ENCODE assay signal across 31 cellular contexts in genomic region chr7:123598657-123599056, GRCh38. TPM values are rescaled to one million over a fixed set of nuclear protein-coding genes. Genes with fewer than 3 reads are reported as not detected.
"Had no signal": no experiment of that assay in that cellular context is flagged by ENCODE, and none has a peak within 500 bp of the region (broad histone marks: within the 10 kb centered on the region; RNA-seq: fewer than 3 reads in every experiment).

No MANE protein-coding gene starts in this region.

- H3K4me1 ChIP-seq: tibial artery had no signal

- ATAC-seq: activated CD4-positive, alpha-beta T cell treated with anti-CD3 and anti-CD28 coated beads for 36 hours; activated naive CD4-positive, alpha-beta T cell treated with anti-CD3 and anti-CD28 coated beads, Interleukin-2, amount 50 U/mL, for 72 hours; activated T-helper 17 cell treated with anti-CD3 and anti-CD28 coated beads, Interleukin-2, amount 50 U/mL, for 72 hours; left colon; naive thymus-derived CD8-positive, alpha-beta T cell; stimulated activated effector memory CD8-positive, alpha-beta T cell treated with anti-CD3 and anti-CD28 coated beads, Interleukin-12 subunit alpha, Interleukin-12 subunit beta, amount 100 ng/mL, for 72 hours; stimulated activated naive CD8-positive, alpha-beta T cell treated with anti-CD3 and anti-CD28 coated beads, Interleukin-15, amount 100 ng/mL, for 72 hours had no signal

- H3K27ac ChIP-seq: neural progenitor cell, skin epidermis, tibial artery had no signal

- H2AFZ ChIP-seq: neural progenitor cell had no signal

- H3K27me3 ChIP-seq: neural progenitor cell, tibial artery had no signal

- DNase-seq: activated B cell treated with CpG ODN at 0.5 μM for 24 hours; activated CD4-positive, alpha-beta T cell treated with anti-CD3 and anti-CD28 coated beads for 36 hours; activated CD4-positive, alpha-beta T cell treated with anti-CD3 and anti-CD28 coated beads, Interleukin-2, amount 50 U/mL, for 4 hours; activated CD8-positive, alpha-beta memory T cell treated with anti-CD3 and anti-CD28 coated beads for 24 hours; activated CD8-positive, alpha-beta memory T cell treated with anti-CD3 and anti-CD28 coated beads, Interleukin-2, amount 50 U/mL, for 4 hours; activated T-cell treated with anti-CD3 and anti-CD28 coated beads, Interleukin-2, amount 50 U/mL, for 24 hours; aorta; caudate nucleus; dermis blood vessel endothelial cell; effector CD8-positive, alpha-beta T cell; foreskin melanocyte; islet precursor cell; left colon; naive thymus-derived CD8-positive, alpha-beta T cell; retina; stimulated activated CD4-positive, alpha-beta T cell treated with anti-CD3 and anti-CD28 coated beads, Interleukin-2, amount 100 ng/mL, for 24 hours; stimulated activated naive CD8-positive, alpha-beta T cell treated with anti-CD3 and anti-CD28 coated beads, Interleukin-15, amount 100 ng/mL, for 72 hours; T-helper 9 cell; tibial artery had no signal

- H3K9ac ChIP-seq: neural progenitor cell had no signal

- H3K4me3 ChIP-seq: neural progenitor cell, skin epidermis, tibial artery had no signal

- H3K9me3 ChIP-seq: tibial artery had no signal

- H3K36me3 ChIP-seq: neural progenitor cell, tibial artery had no signal

- H3K4me2 ChIP-seq: neural progenitor cell had no signal

RNA-seq across cellular contexts. Expression of gene ASB15, which starts 3.0 kb away (rescaled TPM):
- total RNA-seq: activated B cell treated with CpG ODN at 0.5 μM for 24 hours; activated CD4-positive, alpha-beta T cell treated with anti-CD3 and anti-CD28 coated beads for 36 hours; activated naive CD4-positive, alpha-beta T cell treated with anti-CD3 and anti-CD28 coated beads, Interleukin-2, amount 50 U/mL, for 72 hours; activated T-helper 17 cell treated with anti-CD3 and anti-CD28 coated beads, Interleukin-2, amount 50 U/mL, for 72 hours; aorta; dermis blood vessel endothelial cell; left colon; lung microvascular endothelial cell; mesothelial cell of epicardium; naive thymus-derived CD8-positive, alpha-beta T cell; osteoblast; posterior vena cava; T-helper 1 cell treated with Interleukin-12 subunit alpha and Interleukin-12 subunit beta and Interleukin-4 antibody, amounts not matched to agents 30 ng/mL and 1 ng/mL, for 36 hours; ureter had no signal
- polyA plus RNA-seq: esophagus had no signal

RNA-seq across cellular contexts. Expression of gene LMOD2, which starts 57.0 kb away (rescaled TPM):
- total RNA-seq: activated B cell treated with CpG ODN at 0.5 μM for 24 hours; activated CD4-positive, alpha-beta T cell treated with anti-CD3 and anti-CD28 coated beads for 36 hours; activated naive CD4-positive, alpha-beta T cell treated with anti-CD3 and anti-CD28 coated beads, Interleukin-2, amount 50 U/mL, for 72 hours; activated T-helper 17 cell treated with anti-CD3 and anti-CD28 coated beads, Interleukin-2, amount 50 U/mL, for 72 hours; aorta; dermis blood vessel endothelial cell; left colon; lung microvascular endothelial cell; mesothelial cell of epicardium; naive thymus-derived CD8-positive, alpha-beta T cell; osteoblast; posterior vena cava; T-helper 1 cell treated with Interleukin-12 subunit alpha and Interleukin-12 subunit beta and Interleukin-4 antibody, amounts not matched to agents 30 ng/mL and 1 ng/mL, for 36 hours had no signal
